8 cellular contexts compared by ENCODE assay signal in the genomic region with DNA sequence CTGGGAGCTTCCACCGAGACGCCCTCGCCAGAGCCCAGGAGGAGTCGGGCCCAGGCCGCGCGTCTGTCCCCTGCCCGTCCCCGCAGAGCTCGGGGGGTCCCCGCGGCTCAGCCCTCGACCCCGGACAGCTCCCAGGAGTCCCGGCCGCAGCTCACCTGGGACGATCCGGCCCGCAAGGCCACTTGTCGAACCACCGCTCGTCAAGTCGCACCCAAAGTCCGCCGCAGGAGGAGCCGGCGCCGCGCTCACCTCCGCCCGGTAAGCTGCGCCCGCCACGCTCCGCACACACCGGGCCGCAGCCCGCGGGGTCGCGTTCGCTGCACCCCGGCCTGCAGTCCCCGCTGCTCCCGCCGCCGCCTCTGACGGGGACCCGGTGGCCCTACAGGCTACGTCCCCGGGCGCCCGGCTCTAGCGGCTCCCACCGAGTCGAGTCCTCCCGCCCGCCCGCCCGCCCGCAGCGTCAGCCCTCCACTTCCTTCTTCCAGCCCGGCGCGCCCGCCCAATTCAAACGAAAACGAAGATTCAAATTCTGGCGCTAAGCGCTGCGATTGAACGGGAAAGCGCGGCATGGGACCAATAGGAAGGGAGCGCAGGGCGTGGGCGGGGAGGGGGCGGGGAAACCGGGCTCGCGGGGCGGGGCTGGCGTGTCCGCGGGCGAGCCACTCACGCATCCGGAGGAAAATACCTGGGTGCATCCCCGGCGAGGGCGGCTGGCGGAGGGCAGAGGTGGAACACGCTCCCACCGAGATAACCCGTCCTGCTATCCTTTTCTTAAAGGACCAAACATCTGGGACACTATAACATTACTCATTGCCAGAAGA. TPM values are rescaled to one million over a fixed set of nuclear protein-coding genes. Genes with fewer than 3 reads are reported as not detected.
DNase-seq lines count a peak whose midpoint lies in the region; ATAC-seq and TF ChIP-seq lines count a peak whose summit lies in the region.

A gene with protein sequence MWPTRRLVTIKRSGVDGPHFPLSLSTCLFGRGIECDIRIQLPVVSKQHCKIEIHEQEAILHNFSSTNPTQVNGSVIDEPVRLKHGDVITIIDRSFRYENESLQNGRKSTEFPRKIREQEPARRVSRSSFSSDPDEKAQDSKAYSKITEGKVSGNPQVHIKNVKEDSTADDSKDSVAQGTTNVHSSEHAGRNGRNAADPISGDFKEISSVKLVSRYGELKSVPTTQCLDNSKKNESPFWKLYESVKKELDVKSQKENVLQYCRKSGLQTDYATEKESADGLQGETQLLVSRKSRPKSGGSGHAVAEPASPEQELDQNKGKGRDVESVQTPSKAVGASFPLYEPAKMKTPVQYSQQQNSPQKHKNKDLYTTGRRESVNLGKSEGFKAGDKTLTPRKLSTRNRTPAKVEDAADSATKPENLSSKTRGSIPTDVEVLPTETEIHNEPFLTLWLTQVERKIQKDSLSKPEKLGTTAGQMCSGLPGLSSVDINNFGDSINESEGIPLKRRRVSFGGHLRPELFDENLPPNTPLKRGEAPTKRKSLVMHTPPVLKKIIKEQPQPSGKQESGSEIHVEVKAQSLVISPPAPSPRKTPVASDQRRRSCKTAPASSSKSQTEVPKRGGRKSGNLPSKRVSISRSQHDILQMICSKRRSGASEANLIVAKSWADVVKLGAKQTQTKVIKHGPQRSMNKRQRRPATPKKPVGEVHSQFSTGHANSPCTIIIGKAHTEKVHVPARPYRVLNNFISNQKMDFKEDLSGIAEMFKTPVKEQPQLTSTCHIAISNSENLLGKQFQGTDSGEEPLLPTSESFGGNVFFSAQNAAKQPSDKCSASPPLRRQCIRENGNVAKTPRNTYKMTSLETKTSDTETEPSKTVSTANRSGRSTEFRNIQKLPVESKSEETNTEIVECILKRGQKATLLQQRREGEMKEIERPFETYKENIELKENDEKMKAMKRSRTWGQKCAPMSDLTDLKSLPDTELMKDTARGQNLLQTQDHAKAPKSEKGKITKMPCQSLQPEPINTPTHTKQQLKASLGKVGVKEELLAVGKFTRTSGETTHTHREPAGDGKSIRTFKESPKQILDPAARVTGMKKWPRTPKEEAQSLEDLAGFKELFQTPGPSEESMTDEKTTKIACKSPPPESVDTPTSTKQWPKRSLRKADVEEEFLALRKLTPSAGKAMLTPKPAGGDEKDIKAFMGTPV (N-terminal part only) (minus strand): TSS at position 480 of the 821 bp plus-strand sequence. CDS start 756 bp downstream, outside the sequence.

- peaks cover 19% of the 10 kb centered on the region for H3K4me1 ChIP-seq in HUES6 (ENCODE audit: control insufficient read depth, insufficient read depth, low read length)
- peaks cover 27% of the 10 kb centered on the region for H3K4me1 ChIP-seq in OCI-LY3 (ENCODE audit: low read length)

- H3K27ac ChIP-seq in HUES6 (ENCODE audit: low read depth, low read length), result peak within 1 kb of the TSS; percentile 80
- H3K27ac ChIP-seq in OCI-LY3 (ENCODE audit: low read length), result peak within 1 kb of the TSS; percentile 75

- TF ChIP-seq CTCF in OCI-LY3 (IDR thresholded peaks at IDR 0.05; ENCODE audit: low read depth, low read length) (no peak), epithelial cell of proximal tubule (conservative IDR thresholded peaks at IDR 0.05; ENCODE audit: low read depth, low read length) (no peak)

- no peaks in the 10 kb centered on the region for H3K9me3 ChIP-seq in HUES6 (ENCODE audit: control insufficient read depth, insufficient read depth, low read depth, low read length)
- H3K9me3 ChIP-seq in OCI-LY3 (ENCODE audit: insufficient read depth, low read length), result no peaks in the 10 kb centered on the region

- H3K27me3 ChIP-seq in HUES6 (ENCODE audit: control insufficient read depth, insufficient read depth, low read length) (no peaks in the 10 kb centered on the region), OCI-LY3 (ENCODE audit: low read depth, low read length) (no peaks in the 10 kb centered on the region)

- peak; percentile 84 for ATAC-seq in GM21515 (IDR thresholded peaks at IDR 0.05; ENCODE audit: unreplicated experiment)

- H3K36me3 ChIP-seq in HUES6 (ENCODE audit: control insufficient read depth, insufficient read depth, low read length), result peaks cover 18% of the 10 kb centered on the region
- peaks cover 39% of the 10 kb centered on the region for H3K36me3 ChIP-seq in OCI-LY3 (replicated peaks; ENCODE audit: low read depth, low read length)

- H3K9ac ChIP-seq in HUES6 (ENCODE audit: low read length) (peak within 1 kb of the TSS; percentile 95), OCI-LY3 (ENCODE audit: low read length) (peak within 1 kb of the TSS; percentile 97)

- H3K4me3 ChIP-seq in HUES6 (ENCODE audit: low read depth, low read length), result peak within 1 kb of the TSS; percentile 92
- H3K4me3 ChIP-seq in OCI-LY3 (ENCODE audit: low read length), result peak within 1 kb of the TSS; percentile 98
- peak within 1 kb of the TSS; percentile 76 for H3K4me3 ChIP-seq in epithelial cell of proximal tubule (ENCODE audit: low read depth, low read length)

- DNase-seq in DMS 273 (lab: John Stamatoyannopoulos, UW; ENCODE audit: unreplicated experiment), result peak; percentile 95
- peak; percentile 95 for DNase-seq in activated CD8-positive, alpha-beta memory T cell treated with anti-CD3 and anti-CD28 coated beads, Interleukin-2, amount 50 U/mL, for 48 hours
- DNase-seq in epithelial cell of proximal tubule (ENCODE audit: low read depth), result no peak
- peak; percentile 89 for DNase-seq in mucosa of gallbladder (ENCODE audit: low spot score)
- DNase-seq in stimulated activated CD8-positive, alpha-beta memory T cell treated with anti-CD3 and anti-CD28 coated beads, Interleukin-4, amount 100 ng/mL, for 1 hour (ENCODE audit: low read depth in 2 of 2, low spot score in 1 of 2), result peak; percentile 71 to 78

- peak within 1 kb of the TSS; percentile 98 for H3K4me2 ChIP-seq in OCI-LY3 (ENCODE audit: low read length)

- peaks cover 27% of the 10 kb centered on the region for H4K20me1 ChIP-seq in OCI-LY3 (ENCODE audit: insufficient read depth, low read length)

- peaks cover 47% of the 10 kb centered on the region for H3K79me2 ChIP-seq in OCI-LY3 (ENCODE audit: low read length)

- H2AFZ ChIP-seq in OCI-LY3 (ENCODE audit: low read depth, low read length), result peak within 1 kb of the TSS; percentile 91; the same call in 1 of the 2 replicates

RNA-seq across cellular contexts. Expression of the gene that starts here (rescaled TPM):
- 40.6 and 44.9 TPM in 2 replicates for total RNA-seq in epithelial cell of proximal tubule
- total RNA-seq in mucosa of gallbladder, result 3.9 TPM
